Comparison of ENCODE assay signal across 8 cellular contexts in genomic region chr12:92145481-92145730, GRCh38. TPM values are rescaled to one million over a fixed set of nuclear protein-coding genes. Genes with fewer than 3 reads are reported as not detected.
DNase-seq lines count a peak whose midpoint lies in the region; ATAC-seq and TF ChIP-seq lines count a peak whose summit lies in the region.

No MANE protein-coding gene starts in this region.

- CTCF ChIA-PET in CD8-positive, alpha-beta memory T cell (lab: Charles Lee), result interaction anchor here (0.6 to 5.1 kb wide), 27 partner anchors 9 to 764 kb away, joined by 3 to 33 read pairs (median 4); no protein-coding TSS in a partner anchor
- CTCF ChIA-PET in activated CD8-positive, alpha-beta T cell treated with anti-CD3 and anti-CD28 coated beads, Interleukin-2, amount 10 ng/mL, durations not matched to agents 7 days and 5 days (lab: Charles Lee), result interaction anchor here (0.6 to 5.5 kb wide), 27 partner anchors 8 to 764 kb away, joined by 3 to 48 read pairs (median 4); no protein-coding TSS in a partner anchor

- H3K9me3 ChIP-seq in CD8-positive, alpha-beta memory T cell (ENCODE audit: low read length), result no peaks in the 10 kb centered on the region
- H3K9me3 ChIP-seq in left ventricle myocardium inferior (replicated peaks), result no peaks in the 10 kb centered on the region

- intact Hi-C loops in left ventricle myocardium inferior (cut with micrococcal nuclease), result loop anchor here (5.0 to 10.0 kb wide), 2 partner anchors 97 to 419 kb away; no protein-coding TSS in a partner anchor

- H3K27ac Mint-ChIP-seq in CD8-positive, alpha-beta memory T cell, result peak overlapping the region; percentile 95 to 100 (median 99)
- peak overlapping the region; percentile 99 for H3K27ac Mint-ChIP-seq in activated CD8-positive, alpha-beta T cell treated with anti-CD3 and anti-CD28 coated beads, Interleukin-2, amount 10 ng/mL, durations not matched to agents 7 days and 5 days

- peak overlapping the region; percentile 98 for H3K27ac ChIP-seq in CD8-positive, alpha-beta memory T cell (ENCODE audit: low read depth, low read length)
- H3K27ac ChIP-seq in left ventricle myocardium inferior (replicated peaks), result peak overlapping the region; percentile 98
- peak overlapping the region; percentile 94 to 100 (median 98) for H3K27ac ChIP-seq in skin epidermis

- DNase-seq in CD8-positive, alpha-beta memory T cell, result no peak
- no peak for DNase-seq in activated CD8-positive, alpha-beta T cell treated with anti-CD3 and anti-CD28 coated beads, Interleukin-2, amount 10 ng/mL, durations not matched to agents 7 days and 5 days
- DNase-seq in left ventricle myocardium inferior, result no peak
- no peak for DNase-seq in DMS53 treated with DMSO at 0.1 percent for 48 hours (lab: John Stamatoyannopoulos, UW; ENCODE audit: unreplicated experiment)
- no peak for DNase-seq in DMS153 treated with DMSO at 0.1 percent for 48 hours (lab: John Stamatoyannopoulos, UW; ENCODE audit: unreplicated experiment)
- DNase-seq in foreskin melanocyte, result no peak

- H3K27me3 ChIP-seq in CD8-positive, alpha-beta memory T cell (ENCODE audit: insufficient read depth, low read length, poor library complexity, severe bottlenecking), result no peaks in the 10 kb centered on the region
- H3K27me3 ChIP-seq in left ventricle myocardium inferior (ENCODE audit: low read depth), result no peaks in the 10 kb centered on the region

- POLR2A ChIA-PET in CD8-positive, alpha-beta memory T cell (lab: Charles Lee), result interaction anchor here (0.5 to 5.9 kb wide), 32 partner anchors 8 to 783 kb away, joined by 3 to 78 read pairs (median 10); partner anchors contain the start of gene EEA1
- POLR2A ChIA-PET in activated CD8-positive, alpha-beta T cell treated with anti-CD3 and anti-CD28 coated beads, Interleukin-2, amount 10 ng/mL, durations not matched to agents 7 days and 5 days (lab: Charles Lee), result interaction anchor here (0.6 to 9.3 kb wide), 105 partner anchors 10 to 784 kb away, joined by 3 to 293 read pairs (median 5); partner anchors contain the start of gene EEA1

- H3K4me3 Mint-ChIP-seq in CD8-positive, alpha-beta memory T cell, result peak overlapping the region; percentile 95 to 100 (median 100)
- H3K4me3 Mint-ChIP-seq in activated CD8-positive, alpha-beta T cell treated with anti-CD3 and anti-CD28 coated beads, Interleukin-2, amount 10 ng/mL, durations not matched to agents 7 days and 5 days, result peak overlapping the region; percentile 100

- ATAC-seq in HG02759 (IDR thresholded peaks at IDR 0.05; ENCODE audit: unreplicated experiment), result peak; percentile 7
- ATAC-seq in activated CD8-positive, alpha-beta T cell treated with anti-CD3 and anti-CD28 coated beads, Interleukin-2, amount 10 ng/mL, durations not matched to agents 7 days and 5 days, result peak; percentile 31

- H3K27me3 Mint-ChIP-seq in CD8-positive, alpha-beta memory T cell, result peaks cover 0 to 14% of the 10 kb centered on the region in 2 donors
- no peaks in the 10 kb centered on the region for H3K27me3 Mint-ChIP-seq in activated CD8-positive, alpha-beta T cell treated with anti-CD3 and anti-CD28 coated beads, Interleukin-2, amount 10 ng/mL, durations not matched to agents 7 days and 5 days (ENCODE audit: low read depth)

- TF ChIP-seq CTCF in left ventricle myocardium inferior (IDR thresholded peaks at IDR 0.05; ENCODE audit: borderline replicate concordance), result no peak

- peaks cover 0 to 8% (median 2%) of the 10 kb centered on the region in 5 donors for H3K9me3 Mint-ChIP-seq in CD8-positive, alpha-beta memory T cell
- no peaks in the 10 kb centered on the region for H3K9me3 Mint-ChIP-seq in activated CD8-positive, alpha-beta T cell treated with anti-CD3 and anti-CD28 coated beads, Interleukin-2, amount 10 ng/mL, durations not matched to agents 7 days and 5 days (ENCODE audit: insufficient read depth)

- H3K36me3 Mint-ChIP-seq in CD8-positive, alpha-beta memory T cell, result peaks cover 38 to 69% (median 53%) of the 10 kb centered on the region in 3 donors
- peaks cover 72% of the 10 kb centered on the region for H3K36me3 Mint-ChIP-seq in activated CD8-positive, alpha-beta T cell treated with anti-CD3 and anti-CD28 coated beads, Interleukin-2, amount 10 ng/mL, durations not matched to agents 7 days and 5 days (ENCODE audit: low read depth)

- H3K4me3 ChIP-seq in CD8-positive, alpha-beta memory T cell (ENCODE audit: low read length), result peak overlapping the region; percentile 98
- H3K4me3 ChIP-seq in left ventricle myocardium inferior (peak overlapping the region; percentile 97), skin epidermis (peak overlapping the region; percentile 70 to 99 (median 95))

- H3K4me1 ChIP-seq in CD8-positive, alpha-beta memory T cell (ENCODE audit: insufficient read depth, low read length), result peaks cover 16% of the 10 kb centered on the region
- peaks cover 66% of the 10 kb centered on the region for H3K4me1 ChIP-seq in left ventricle myocardium inferior

- peaks cover 22 to 27% (median 25%) of the 10 kb centered on the region in 3 donors for H3K4me1 Mint-ChIP-seq in CD8-positive, alpha-beta memory T cell
- H3K4me1 Mint-ChIP-seq in activated CD8-positive, alpha-beta T cell treated with anti-CD3 and anti-CD28 coated beads, Interleukin-2, amount 10 ng/mL, durations not matched to agents 7 days and 5 days (ENCODE audit: low read depth), result peaks cover 20% of the 10 kb centered on the region

- H3K36me3 ChIP-seq in CD8-positive, alpha-beta memory T cell (ENCODE audit: insufficient read depth, low read length), result peaks cover 47% of the 10 kb centered on the region
- H3K36me3 ChIP-seq in left ventricle myocardium inferior, result peaks cover 37% of the 10 kb centered on the region

RNA-seq across cellular contexts. Expression of gene BTG1, which starts 0.2 kb away (rescaled TPM):
- 100 to 1,000 TPM in 1 of 2 experiments, 10 to 100 TPM in 1; 98.3 to 103 TPM for total RNA-seq in CD8-positive, alpha-beta memory T cell
- polyA plus RNA-seq in CD8-positive, alpha-beta memory T cell, result 748 TPM
- total RNA-seq in activated CD8-positive, alpha-beta T cell treated with anti-CD3 and anti-CD28 coated beads, Interleukin-2, amount 10 ng/mL, durations not matched to agents 7 days and 5 days, result 100 to 1,000 TPM; 113 to 118 TPM
- 79.4 TPM for total RNA-seq in left ventricle myocardium inferior
